ENCODE assay signal across 1 cellular context in genomic region chr6:79536969-79537747, GRCh38.
TF ChIP-seq lines count a peak whose summit lies in the region.

TSS of gene LCA5 (minus strand) at chr6:79537430. CDS start at chr6:79518894, 18,536 bp downstream.

TF ChIP-seq in HepG2, 621 proteins besides CTCF, POLR2A, EP300 and RAD21 (continued from another document and continues in another):
- peak; percentile 79 for TF ChIP-seq ZNF770 (CRISPR knock-in tag; IDR thresholded peaks at IDR 0.05)
- TF ChIP-seq ZNF788 (CRISPR knock-in tag; IDR thresholded peaks at IDR 0.05; ENCODE audit: borderline replicate concordance): peak; percentile 62; the same call in 1 of the 2 replicates
- TF ChIP-seq ESRRA (CRISPR knock-in tag; IDR thresholded peaks at IDR 0.05; ENCODE audit: low read depth): 0 out of 2 replicates have a peak, but pooled peaks have one; percentile 57
- TF ChIP-seq ZNF317 (CRISPR knock-in tag; IDR thresholded peaks at IDR 0.05): peak; percentile 47; the same call in 1 of the 2 replicates
- TF ChIP-seq HOMEZ (CRISPR knock-in tag; IDR thresholded peaks at IDR 0.05; ENCODE audit: low read depth): peak; percentile 61
- TF ChIP-seq SRY (CRISPR knock-in tag; IDR thresholded peaks at IDR 0.05): 0 out of 2 replicates have a peak, but pooled peaks have one; percentile 46
- no peak for TF ChIP-seq SKI (IDR thresholded peaks at IDR 0.05; ENCODE audit: partially characterized antibody)
- peak; percentile 100 for TF ChIP-seq ZNF564 (CRISPR knock-in tag; IDR thresholded peaks at IDR 0.05)
- no peak for TF ChIP-seq FOSL1 (CRISPR knock-in tag; IDR thresholded peaks at IDR 0.05; ENCODE audit: borderline replicate concordance)
- peak; percentile 66; the same call in 1 of the 2 replicates for TF ChIP-seq GABPB1 (CRISPR knock-in tag; IDR thresholded peaks at IDR 0.05)
- TF ChIP-seq PTBP1 (IDR thresholded peaks at IDR 0.05; ENCODE audit: low read depth, low read length, poor library complexity, severe bottlenecking): no peak
- peak; percentile 90; the same call in 1 of the 2 replicates for TF ChIP-seq ZNF451 (CRISPR knock-in tag; IDR thresholded peaks at IDR 0.05)
- TF ChIP-seq RORA (CRISPR knock-in tag; IDR thresholded peaks at IDR 0.05): no peak
- TF ChIP-seq ZNF501 (CRISPR knock-in tag; IDR thresholded peaks at IDR 0.05): peak; percentile 91
- no peak for TF ChIP-seq ZNF253 (CRISPR knock-in tag; IDR thresholded peaks at IDR 0.05; ENCODE audit: borderline replicate concordance)
- no peak for TF ChIP-seq SMC3 (IDR thresholded peaks at IDR 0.05; ENCODE audit: low read length)
- TF ChIP-seq YEATS2 (CRISPR knock-in tag; IDR thresholded peaks at IDR 0.05; ENCODE audit: borderline replicate concordance): peak; percentile 38; the same call in 1 of the 2 replicates
- peak; percentile 91 for TF ChIP-seq ZNF605 (CRISPR knock-in tag; IDR thresholded peaks at IDR 0.05)
- TF ChIP-seq ZNF264 (CRISPR knock-in tag; IDR thresholded peaks at IDR 0.05): peak; percentile 22; the same call in 1 of the 2 replicates
- 0 out of 2 replicates have a peak, but pooled peaks have one; percentile 47 for TF ChIP-seq GTF3A (CRISPR knock-in tag; conservative IDR thresholded peaks at IDR 0.05)
- TF ChIP-seq, protein P1, sequence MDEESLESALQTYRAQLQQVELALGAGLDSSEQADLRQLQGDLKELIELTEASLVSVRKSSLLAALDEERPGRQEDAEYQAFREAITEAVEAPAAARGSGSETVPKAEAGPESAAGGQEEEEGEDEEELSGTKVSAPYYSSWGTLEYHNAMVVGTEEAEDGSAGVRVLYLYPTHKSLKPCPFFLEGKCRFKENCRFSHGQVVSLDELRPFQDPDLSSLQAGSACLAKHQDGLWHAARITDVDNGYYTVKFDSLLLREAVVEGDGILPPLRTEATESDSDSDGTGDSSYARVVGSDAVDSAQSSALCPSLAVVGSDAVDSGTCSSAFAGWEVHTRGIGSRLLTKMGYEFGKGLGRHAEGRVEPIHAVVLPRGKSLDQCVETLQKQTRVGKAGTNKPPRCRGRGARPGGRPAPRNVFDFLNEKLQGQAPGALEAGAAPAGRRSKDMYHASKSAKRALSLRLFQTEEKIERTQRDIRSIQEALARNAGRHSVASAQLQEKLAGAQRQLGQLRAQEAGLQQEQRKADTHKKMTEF (CRISPR knock-in tag; IDR thresholded peaks at IDR 0.05): peak; percentile 41; the same call in 1 of the 2 replicates
- TF ChIP-seq BORCS8-MEF2B (CRISPR knock-in tag; IDR thresholded peaks at IDR 0.05): peak; percentile 70
- TF ChIP-seq HIC2 (CRISPR knock-in tag; IDR thresholded peaks at IDR 0.05; ENCODE audit: low read depth): peak; percentile 42; the same call in 1 of the 2 replicates
- TF ChIP-seq AGO1 (IDR thresholded peaks at IDR 0.05; ENCODE audit: low read depth, low read length, poor library complexity, severe bottlenecking): peak; percentile 42
- peak; percentile 51; the same call in 1 of the 2 replicates for TF ChIP-seq MAZ (IDR thresholded peaks at IDR 0.05; ENCODE audit: borderline replicate concordance, low read depth, low read length)
- TF ChIP-seq MAZ (CRISPR knock-in tag; IDR thresholded peaks at IDR 0.05; ENCODE audit: low read depth): no peak; the same call in 1 of the 2 replicates
- peak; percentile 94 for TF ChIP-seq ZNF292 (CRISPR knock-in tag; IDR thresholded peaks at IDR 0.05; ENCODE audit: borderline replicate concordance, low read depth)
- peak; percentile 89 for TF ChIP-seq KMT2B (CRISPR knock-in tag; IDR thresholded peaks at IDR 0.05)
- TF ChIP-seq SALL1 (CRISPR knock-in tag; IDR thresholded peaks at IDR 0.05): peak; percentile 71
- peak; percentile 23; the same call in 1 of the 2 replicates for TF ChIP-seq ZNF768 (CRISPR knock-in tag; IDR thresholded peaks at IDR 0.05)
- TF ChIP-seq, protein P2, sequence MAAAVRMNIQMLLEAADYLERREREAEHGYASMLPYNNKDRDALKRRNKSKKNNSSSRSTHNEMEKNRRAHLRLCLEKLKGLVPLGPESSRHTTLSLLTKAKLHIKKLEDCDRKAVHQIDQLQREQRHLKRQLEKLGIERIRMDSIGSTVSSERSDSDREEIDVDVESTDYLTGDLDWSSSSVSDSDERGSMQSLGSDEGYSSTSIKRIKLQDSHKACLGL (CRISPR knock-in tag; IDR thresholded peaks at IDR 0.05): peak; percentile 66; the same call in 1 of the 2 replicates
- TF ChIP-seq, protein P3, sequence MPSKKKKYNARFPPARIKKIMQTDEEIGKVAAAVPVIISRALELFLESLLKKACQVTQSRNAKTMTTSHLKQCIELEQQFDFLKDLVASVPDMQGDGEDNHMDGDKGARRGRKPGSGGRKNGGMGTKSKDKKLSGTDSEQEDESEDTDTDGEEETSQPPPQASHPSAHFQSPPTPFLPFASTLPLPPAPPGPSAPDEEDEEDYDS (CRISPR knock-in tag; IDR thresholded peaks at IDR 0.05): peak; percentile 79
- peak; percentile 48; the same call in 1 of the 2 replicates for TF ChIP-seq ZNF235 (CRISPR knock-in tag; IDR thresholded peaks at IDR 0.05; ENCODE audit: borderline replicate concordance)
- 0 out of 2 replicates have a peak, but pooled peaks have one; percentile 4 for TF ChIP-seq SOX13 (IDR thresholded peaks at IDR 0.05)
- TF ChIP-seq SOX13 (CRISPR knock-in tag; conservative IDR thresholded peaks at IDR 0.05 in 1 of 2, IDR thresholded peaks at IDR 0.05 in 1 of 2): no peak
- TF ChIP-seq PAXIP1 (CRISPR knock-in tag; conservative IDR thresholded peaks at IDR 0.05): peak; percentile 34; the same call in 1 of the 2 replicates
- TF ChIP-seq SMAD3 (CRISPR knock-in tag; IDR thresholded peaks at IDR 0.05): peak; percentile 69
- TF ChIP-seq, protein P4, sequence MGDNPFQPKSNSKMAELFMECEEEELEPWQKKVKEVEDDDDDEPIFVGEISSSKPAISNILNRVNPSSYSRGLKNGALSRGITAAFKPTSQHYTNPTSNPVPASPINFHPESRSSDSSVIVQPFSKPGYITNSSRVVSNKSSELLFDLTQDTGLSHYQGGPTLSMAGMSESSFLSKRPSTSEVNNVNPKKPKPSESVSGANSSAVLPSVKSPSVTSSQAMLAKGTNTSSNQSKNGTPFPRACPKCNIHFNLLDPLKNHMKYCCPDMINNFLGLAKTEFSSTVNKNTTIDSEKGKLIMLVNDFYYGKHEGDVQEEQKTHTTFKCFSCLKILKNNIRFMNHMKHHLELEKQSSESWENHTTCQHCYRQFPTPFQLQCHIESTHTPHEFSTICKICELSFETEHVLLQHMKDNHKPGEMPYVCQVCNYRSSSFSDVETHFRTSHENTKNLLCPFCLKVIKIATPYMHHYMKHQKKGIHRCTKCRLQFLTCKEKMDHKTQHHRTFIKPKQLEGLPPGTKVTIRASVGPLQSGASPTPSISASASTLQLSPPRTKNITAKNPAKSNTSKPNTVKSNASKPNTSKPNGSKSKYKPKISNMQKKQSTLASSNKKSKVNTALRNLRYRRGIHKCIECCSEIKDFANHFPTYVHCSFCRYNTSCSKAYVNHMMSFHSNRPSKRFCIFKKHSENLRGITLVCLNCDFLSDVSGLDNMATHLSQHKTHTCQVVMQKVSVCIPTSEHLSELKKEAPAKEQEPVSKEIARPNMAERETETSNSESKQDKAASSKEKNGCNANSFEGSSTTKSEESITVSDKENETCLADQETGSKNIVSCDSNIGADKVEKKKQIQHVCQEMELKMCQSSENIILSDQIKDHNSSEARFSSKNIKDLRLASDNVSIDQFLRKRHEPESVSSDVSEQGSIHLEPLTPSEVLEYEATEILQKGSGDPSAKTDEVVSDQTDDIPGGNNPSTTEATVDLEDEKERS (CRISPR knock-in tag; IDR thresholded peaks at IDR 0.05): peak; percentile 34; the same call in 1 of the 2 replicates
- TF ChIP-seq ATF1 (CRISPR knock-in tag; IDR thresholded peaks at IDR 0.05): peak; percentile 68; the same call in 1 of the 2 replicates
- TF ChIP-seq ZNF589 (CRISPR knock-in tag; conservative IDR thresholded peaks at IDR 0.05): no peak
- TF ChIP-seq SAP130 (CRISPR knock-in tag; IDR thresholded peaks at IDR 0.05; ENCODE audit: low read depth): peak; percentile 85
- TF ChIP-seq, protein P5, sequence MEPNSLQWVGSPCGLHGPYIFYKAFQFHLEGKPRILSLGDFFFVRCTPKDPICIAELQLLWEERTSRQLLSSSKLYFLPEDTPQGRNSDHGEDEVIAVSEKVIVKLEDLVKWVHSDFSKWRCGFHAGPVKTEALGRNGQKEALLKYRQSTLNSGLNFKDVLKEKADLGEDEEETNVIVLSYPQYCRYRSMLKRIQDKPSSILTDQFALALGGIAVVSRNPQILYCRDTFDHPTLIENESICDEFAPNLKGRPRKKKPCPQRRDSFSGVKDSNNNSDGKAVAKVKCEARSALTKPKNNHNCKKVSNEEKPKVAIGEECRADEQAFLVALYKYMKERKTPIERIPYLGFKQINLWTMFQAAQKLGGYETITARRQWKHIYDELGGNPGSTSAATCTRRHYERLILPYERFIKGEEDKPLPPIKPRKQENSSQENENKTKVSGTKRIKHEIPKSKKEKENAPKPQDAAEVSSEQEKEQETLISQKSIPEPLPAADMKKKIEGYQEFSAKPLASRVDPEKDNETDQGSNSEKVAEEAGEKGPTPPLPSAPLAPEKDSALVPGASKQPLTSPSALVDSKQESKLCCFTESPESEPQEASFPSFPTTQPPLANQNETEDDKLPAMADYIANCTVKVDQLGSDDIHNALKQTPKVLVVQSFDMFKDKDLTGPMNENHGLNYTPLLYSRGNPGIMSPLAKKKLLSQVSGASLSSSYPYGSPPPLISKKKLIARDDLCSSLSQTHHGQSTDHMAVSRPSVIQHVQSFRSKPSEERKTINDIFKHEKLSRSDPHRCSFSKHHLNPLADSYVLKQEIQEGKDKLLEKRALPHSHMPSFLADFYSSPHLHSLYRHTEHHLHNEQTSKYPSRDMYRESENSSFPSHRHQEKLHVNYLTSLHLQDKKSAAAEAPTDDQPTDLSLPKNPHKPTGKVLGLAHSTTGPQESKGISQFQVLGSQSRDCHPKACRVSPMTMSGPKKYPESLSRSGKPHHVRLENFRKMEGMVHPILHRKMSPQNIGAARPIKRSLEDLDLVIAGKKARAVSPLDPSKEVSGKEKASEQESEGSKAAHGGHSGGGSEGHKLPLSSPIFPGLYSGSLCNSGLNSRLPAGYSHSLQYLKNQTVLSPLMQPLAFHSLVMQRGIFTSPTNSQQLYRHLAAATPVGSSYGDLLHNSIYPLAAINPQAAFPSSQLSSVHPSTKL (CRISPR knock-in tag; IDR thresholded peaks at IDR 0.05): 0 out of 2 replicates have a peak, but pooled peaks have one; percentile 8
